Comparison of ENCODE assay signal across 1 cellular context in the genomic region with DNA sequence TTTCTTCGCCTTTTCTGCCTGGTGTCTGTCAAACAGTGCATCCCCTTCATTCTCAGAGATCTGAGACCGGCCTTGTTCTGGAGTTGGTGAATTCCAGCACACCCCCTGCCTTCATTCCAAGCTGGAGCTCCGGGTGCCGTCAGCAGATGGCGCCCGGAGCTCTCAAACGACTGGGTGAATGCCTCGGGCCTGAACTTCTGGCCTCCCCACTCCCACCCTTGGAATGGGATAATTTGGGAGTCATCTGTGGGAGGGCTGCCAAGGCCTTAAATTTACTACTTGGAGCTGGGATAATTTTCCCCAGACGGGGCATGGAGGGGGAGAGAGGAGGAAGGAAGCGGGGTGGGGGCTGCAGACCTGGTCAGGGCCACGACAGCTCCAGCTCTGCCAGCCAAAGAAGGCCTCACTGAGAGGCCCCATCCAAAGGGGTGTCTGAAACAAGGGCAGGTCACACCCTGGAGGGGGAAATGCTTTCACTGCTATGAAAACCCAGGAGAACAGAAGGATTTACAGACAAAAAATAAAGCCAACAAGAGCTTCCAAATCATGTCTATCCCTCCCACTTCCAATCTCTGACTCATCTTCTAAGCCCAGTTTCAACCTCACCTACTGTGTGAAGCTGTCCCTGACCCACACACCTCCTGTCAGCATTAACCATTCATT.
A peak's percentile ranks its signal among the peaks of the same experiment; 100 is the strongest.
TF ChIP-seq lines count a peak whose summit lies in the region.

No MANE protein-coding gene starts in this region.

TF ChIP-seq in IMR-90, 13 proteins besides CTCF, POLR2A, EP300 and RAD21 (continued from another document):
- TF ChIP-seq MXI1 (IDR thresholded peaks at IDR 0.05; ENCODE audit: borderline replicate concordance, low read depth, low read length), result no peak
- no peak for TF ChIP-seq RCOR1 (IDR thresholded peaks at IDR 0.05; ENCODE audit: insufficient replicate concordance, low read length)
- TF ChIP-seq RFX5 (IDR thresholded peaks at IDR 0.05; ENCODE audit: low read depth, low read length), result no peak
- TF ChIP-seq, protein P1, sequence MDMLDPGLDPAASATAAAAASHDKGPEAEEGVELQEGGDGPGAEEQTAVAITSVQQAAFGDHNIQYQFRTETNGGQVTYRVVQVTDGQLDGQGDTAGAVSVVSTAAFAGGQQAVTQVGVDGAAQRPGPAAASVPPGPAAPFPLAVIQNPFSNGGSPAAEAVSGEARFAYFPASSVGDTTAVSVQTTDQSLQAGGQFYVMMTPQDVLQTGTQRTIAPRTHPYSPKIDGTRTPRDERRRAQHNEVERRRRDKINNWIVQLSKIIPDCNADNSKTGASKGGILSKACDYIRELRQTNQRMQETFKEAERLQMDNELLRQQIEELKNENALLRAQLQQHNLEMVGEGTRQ (IDR thresholded peaks at IDR 0.05; ENCODE audit: low read depth, low read length), result no peak
- TF ChIP-seq, protein P2, sequence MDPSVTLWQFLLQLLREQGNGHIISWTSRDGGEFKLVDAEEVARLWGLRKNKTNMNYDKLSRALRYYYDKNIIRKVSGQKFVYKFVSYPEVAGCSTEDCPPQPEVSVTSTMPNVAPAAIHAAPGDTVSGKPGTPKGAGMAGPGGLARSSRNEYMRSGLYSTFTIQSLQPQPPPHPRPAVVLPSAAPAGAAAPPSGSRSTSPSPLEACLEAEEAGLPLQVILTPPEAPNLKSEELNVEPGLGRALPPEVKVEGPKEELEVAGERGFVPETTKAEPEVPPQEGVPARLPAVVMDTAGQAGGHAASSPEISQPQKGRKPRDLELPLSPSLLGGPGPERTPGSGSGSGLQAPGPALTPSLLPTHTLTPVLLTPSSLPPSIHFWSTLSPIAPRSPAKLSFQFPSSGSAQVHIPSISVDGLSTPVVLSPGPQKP (IDR thresholded peaks at IDR 0.05; ENCODE audit: borderline replicate concordance, low read depth, low read length), result no peak
- no peak for TF ChIP-seq FOS (IDR thresholded peaks at IDR 0.05; ENCODE audit: low read depth, low read length)
- TF ChIP-seq BHLHE40 (IDR thresholded peaks at IDR 0.05; ENCODE audit: low read depth, low read length), result no peak
- TF ChIP-seq SMC3 (IDR thresholded peaks at IDR 0.05; ENCODE audit: low read depth, low read length), result peak; percentile 91
- TF ChIP-seq CHD1 (IDR thresholded peaks at IDR 0.05; ENCODE audit: low read depth, low read length), result no peak
- TF ChIP-seq CEBPB (IDR thresholded peaks at IDR 0.05; ENCODE audit: low read depth, low read length), result no peak
- TF ChIP-seq NFE2L2 (IDR thresholded peaks at IDR 0.05; ENCODE audit: low read depth, low read length), result no peak
